Comparison of ENCODE assay signal across 1 cellular context in the genomic region with DNA sequence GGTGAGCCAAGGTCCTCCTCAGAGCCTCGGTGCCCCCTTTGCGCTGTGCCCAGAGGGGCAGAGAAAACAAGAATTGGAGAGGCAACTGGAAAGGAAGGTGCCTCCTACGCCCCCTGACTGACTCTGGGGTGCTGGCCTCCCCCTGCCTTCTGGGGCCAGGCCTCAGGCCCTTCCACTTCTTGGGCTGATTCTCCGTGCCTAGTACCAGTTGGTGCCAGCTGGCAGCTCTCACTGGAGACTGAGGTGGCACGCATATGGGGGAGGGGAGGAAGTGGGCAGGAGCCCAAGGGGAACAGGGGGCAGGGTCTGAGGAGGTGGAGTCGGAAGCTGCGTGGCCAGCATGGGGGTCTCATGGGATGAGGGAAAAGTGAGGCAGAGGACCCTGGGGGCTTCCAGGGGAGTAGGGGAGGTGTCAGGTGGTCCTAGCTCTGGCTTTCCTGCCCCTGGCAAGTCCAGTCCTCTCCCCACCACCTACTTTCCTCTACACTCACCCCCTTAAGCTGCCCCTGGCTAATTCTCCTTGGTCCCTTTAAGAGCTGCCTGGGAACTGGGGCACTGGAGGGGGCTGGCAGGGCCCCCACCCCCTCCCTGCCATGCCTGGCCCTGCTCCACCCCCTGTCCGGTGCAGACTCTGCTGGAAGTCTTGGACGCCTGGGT.
TF ChIP-seq lines count a peak whose summit lies in the region.

No MANE protein-coding gene starts in this region.

TF ChIP-seq in K562, 482 proteins besides CTCF, POLR2A, EP300 and RAD21:
- TF ChIP-seq ZNF140 (CRISPR knock-in tag; IDR thresholded peaks at IDR 0.05) (no peak), ZBTB7A (IDR thresholded peaks at IDR 0.05; ENCODE audit: borderline replicate concordance, control insufficient read depth, low read depth, low read length) (peak; percentile 40; the same call in 1 of the 2 replicates)
- TF ChIP-seq, protein P1, sequence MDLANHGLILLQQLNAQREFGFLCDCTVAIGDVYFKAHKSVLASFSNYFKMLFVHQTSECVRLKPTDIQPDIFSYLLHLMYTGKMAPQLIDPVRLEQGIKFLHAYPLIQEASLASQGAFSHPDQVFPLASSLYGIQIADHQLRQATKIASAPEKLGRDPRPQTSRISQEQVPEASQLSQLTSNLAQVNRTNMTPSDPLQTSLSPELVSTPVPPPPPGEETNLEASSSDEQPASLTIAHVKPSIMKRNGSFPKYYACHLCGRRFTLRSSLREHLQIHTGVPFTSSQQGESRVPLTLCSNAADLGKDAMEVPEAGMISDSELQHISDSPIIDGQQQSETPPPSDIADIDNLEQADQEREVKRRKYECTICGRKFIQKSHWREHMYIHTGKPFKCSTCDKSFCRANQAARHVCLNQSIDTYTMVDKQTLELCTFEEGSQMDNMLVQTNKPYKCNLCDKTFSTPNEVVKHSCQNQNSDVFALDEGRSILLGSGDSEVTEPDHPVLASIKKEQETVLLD (IDR thresholded peaks at IDR 0.05) = no peak
